9 cellular contexts compared by ENCODE assay signal in genomic region chr19:55486043-55486970, GRCh38. TPM values are rescaled to one million over a fixed set of nuclear protein-coding genes. Genes with fewer than 3 reads are reported as not detected.
DNase-seq lines count a peak whose midpoint lies in the region; ATAC-seq and TF ChIP-seq lines count a peak whose summit lies in the region.
"Had no signal": no experiment of that assay in that cellular context is flagged by ENCODE, and none has a peak within 500 bp of the region (broad histone marks: within the 10 kb centered on the region; RNA-seq: fewer than 3 reads in every experiment).

No MANE protein-coding gene starts in this region.

- H3K9me3 Mint-ChIP-seq in nephron, result no peaks in the 10 kb centered on the region

- no peaks in the 10 kb centered on the region for H3K27me3 Mint-ChIP-seq in nephron (ENCODE audit: low read depth)

- intact Hi-C loops in dorsolateral prefrontal cortex (cut with DNase I), result no loop called here

- peak overlapping the region; percentile 99 for H3K27ac Mint-ChIP-seq in nephron

- DNase-seq in BE2C (peak; percentile 51), LNCaP clone FGC (ENCODE audit: low read depth) (no peak), dorsolateral prefrontal cortex (peak in 1 of 10 donors; percentile 64), NCI-H345 (lab: John Stamatoyannopoulos, UW) (no peak), RKO (ENCODE audit: low spot score) (no peak), SK-N-DZ (ENCODE audit: low spot score) (no peak)
- DNase-seq: NCI-H774 had no signal

- TF ChIP-seq CTCF in BE2C (IDR thresholded peaks at IDR 0.05; ENCODE audit: low read depth, low read length) (peak; percentile 22; the same call in 1 of the 2 replicates), LNCaP clone FGC (IDR thresholded peaks at IDR 0.05; ENCODE audit: control insufficient read depth, extremely low read depth, insufficient read depth) (no peak), dorsolateral prefrontal cortex (IDR thresholded peaks at IDR 0.05 in 54 of 56, conservative IDR thresholded peaks at IDR 0.05 in 2 of 56; ENCODE audit: low read depth in 1 of 56, partially characterized antibody in 56 of 56) (no peak), nephron (IDR thresholded peaks at IDR 0.05; ENCODE audit: unreplicated experiment in 3 of 3) (no peak)

- no peak for ATAC-seq in HG02840 (IDR thresholded peaks at IDR 0.05; ENCODE audit: low FRiP score, unreplicated experiment)

- peaks cover 4% of the 10 kb centered on the region; the same call in 1 of the 2 replicates for H3K36me3 ChIP-seq in BE2C

- peak overlapping the region; percentile 68 for H3K4me3 ChIP-seq in BE2C (ENCODE audit: low read depth, low read length)
- H3K4me3 ChIP-seq in LNCaP clone FGC (ENCODE audit: low read depth, low read length), result peak overlapping the region; percentile 89
- H3K4me3 ChIP-seq in dorsolateral prefrontal cortex, result peak overlapping the region in 49 of 59 donors; percentile 2 to 92 (median 78)

- H3K4me1 Mint-ChIP-seq in nephron, result peaks cover 22% of the 10 kb centered on the region

- peaks cover 22% of the 10 kb centered on the region for H3K4me1 ChIP-seq in BE2C

- H3K36me3 Mint-ChIP-seq in nephron (ENCODE audit: low read depth), result no peaks in the 10 kb centered on the region

- no peaks in the 10 kb centered on the region for H3K9me3 ChIP-seq in BE2C

- peak overlapping the region in 47 of 59 donors; percentile 25 to 91 (median 78) for H3K27ac ChIP-seq in dorsolateral prefrontal cortex

- H3K27me3 ChIP-seq in BE2C (no peaks in the 10 kb centered on the region), dorsolateral prefrontal cortex (peaks cover 0 to 8% (median 0%) of the 10 kb centered on the region in 45 donors)

- peak overlapping the region; percentile 85 to 95 (median 92) for H3K4me3 Mint-ChIP-seq in nephron

RNA-seq across cellular contexts. Expression of gene NAT14, which starts 1.3 kb away (rescaled TPM):
- polyA plus RNA-seq in BE2C (2012; ENCODE audit: insufficient read depth, insufficient read length, low read depth), result 169 TPM
- total RNA-seq in dorsolateral prefrontal cortex, result 10 to 100 TPM; 31.4 to 82.8 (median 57.2) TPM
- 21.2 and 40.6 TPM in 2 replicates for polyA plus RNA-seq in SK-N-DZ (2014; cell fraction: cytosol; rRNA removed)
- polyA plus RNA-seq in SK-N-DZ (2014; cell fraction: nucleus; rRNA removed), result 95.9 and 121 TPM in 2 replicates

RNA-seq across cellular contexts. Expression of gene SSC5D, which starts 1.9 kb away (rescaled TPM):
- polyA plus RNA-seq in BE2C (2012; ENCODE audit: insufficient read depth, insufficient read length, low read depth), result 0.37 TPM
- 10 to 100 TPM in 1 of 120 experiments, 1 to 10 TPM in 119; 1.3 to 11.4 (median 4.6) TPM for total RNA-seq in dorsolateral prefrontal cortex
- 0.15 and 0.27 TPM in 2 replicates for polyA plus RNA-seq in SK-N-DZ (2014; cell fraction: cytosol; rRNA removed)
- polyA plus RNA-seq in SK-N-DZ (2014; cell fraction: nucleus; rRNA removed), result 0.17 and 0.66 TPM in 2 replicates

RNA-seq across cellular contexts. Expression of gene ZNF628, which starts 9.9 kb away (rescaled TPM):
- 18.3 TPM for polyA plus RNA-seq in BE2C (2012; ENCODE audit: insufficient read depth, insufficient read length, low read depth)
- total RNA-seq in dorsolateral prefrontal cortex, result 10 to 100 TPM in 8 of 120 experiments, 1 to 10 TPM in 112; 3.1 to 14.2 (median 6.2) TPM
- polyA plus RNA-seq in SK-N-DZ (2014; cell fraction: cytosol; rRNA removed), result 0.89 and 0.93 TPM in 2 replicates
- polyA plus RNA-seq in SK-N-DZ (2014; cell fraction: nucleus; rRNA removed), result 0.79 and 1.1 TPM in 2 replicates

RNA-seq across cellular contexts. Expression of gene C19orf85, which starts 21.8 kb away (rescaled TPM):
- not detected for polyA plus RNA-seq in BE2C (2012; ENCODE audit: insufficient read depth, insufficient read length, low read depth)
- total RNA-seq in dorsolateral prefrontal cortex, result under 1 TPM in 1 of 120 experiments, not detected in 119; 0.57 TPM
- polyA plus RNA-seq in SK-N-DZ (2014; cell fraction: cytosol; rRNA removed), result 0.52 and 0.73 TPM in 2 replicates
- polyA plus RNA-seq in SK-N-DZ (2014; cell fraction: nucleus; rRNA removed), result 0.96 TPM in 1 of 2 replicates, not detected in the other

RNA-seq across cellular contexts. Expression of gene ISOC2, which starts 24.9 kb away (rescaled TPM):
- polyA plus RNA-seq in BE2C (2012; ENCODE audit: insufficient read depth, insufficient read length, low read depth), result 60.2 TPM
- total RNA-seq in dorsolateral prefrontal cortex, result 10 to 100 TPM; 25.1 to 48.5 (median 36.7) TPM
- polyA plus RNA-seq in SK-N-DZ (2014; cell fraction: cytosol; rRNA removed), result 52.6 and 61.5 TPM in 2 replicates
- 29.9 and 47.9 TPM in 2 replicates for polyA plus RNA-seq in SK-N-DZ (2014; cell fraction: nucleus; rRNA removed)
